In the genomic region with DNA sequence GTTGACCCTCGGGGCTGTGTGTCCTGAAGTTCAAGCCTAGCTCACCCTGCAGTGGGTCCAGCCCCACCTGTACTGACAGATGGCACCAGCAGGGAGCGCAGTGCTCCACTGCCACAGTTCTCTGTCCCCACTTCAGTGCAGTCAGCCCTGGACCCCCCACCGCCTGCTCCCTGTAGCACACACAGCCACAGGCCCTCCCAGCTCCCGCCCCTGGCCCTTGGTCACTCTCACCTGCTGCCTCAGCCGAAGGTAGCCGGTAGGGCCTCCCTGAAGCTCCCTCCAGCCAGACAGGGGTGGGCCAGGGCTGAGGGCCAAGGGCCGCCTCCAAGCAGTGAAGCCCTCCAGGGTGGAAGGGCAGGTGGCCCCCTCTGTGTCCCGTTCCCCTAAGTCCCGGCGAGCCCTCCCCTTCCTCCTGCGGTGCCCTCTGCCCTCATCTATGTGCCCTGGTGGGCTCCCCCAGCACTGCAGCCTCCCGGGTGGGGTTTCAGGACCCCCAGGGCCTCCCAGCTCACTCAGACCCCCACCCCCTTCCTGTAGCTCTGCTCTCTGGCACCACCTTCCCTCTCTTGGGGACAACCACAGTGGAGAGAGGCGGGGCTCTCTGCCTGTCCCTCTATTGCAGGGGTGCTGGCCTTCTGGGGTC, we compare ENCODE assay signal across 14 cellular contexts. TPM values are rescaled to one million over a fixed set of nuclear protein-coding genes. Genes with fewer than 3 reads are reported as not detected.
A peak's percentile ranks its signal among the peaks of the same experiment; 100 is the strongest.
DNase-seq lines count a peak whose midpoint lies in the region; ATAC-seq and TF ChIP-seq lines count a peak whose summit lies in the region.
"Had no signal": no experiment of that assay in that cellular context is flagged by ENCODE, and none has a peak within 500 bp of the region (broad histone marks: within the 10 kb centered on the region; RNA-seq: fewer than 3 reads in every experiment).

No MANE protein-coding gene starts in this region.

- no peaks in the 10 kb centered on the region for H3K9me3 Mint-ChIP-seq in endothelial cell (ENCODE audit: unreplicated experiment)

- no peaks in the 10 kb centered on the region for H3K36me3 ChIP-seq in MM.1S (replicated peaks; ENCODE audit: insufficient read depth, low read length)
- H3K36me3 ChIP-seq: SJSA1 had no signal

- TF ChIP-seq CTCF in GM10266 (IDR thresholded peaks at IDR 0.05; ENCODE audit: control insufficient read depth, insufficient read depth, low read depth, missing control alignments) (peak; percentile 20), MM.1S (IDR thresholded peaks at IDR 0.05; ENCODE audit: low read length) (peak; percentile 24; the same call in 1 of the 2 replicates), endothelial cell (IDR thresholded peaks at IDR 0.05; ENCODE audit: unreplicated experiment) (peak; percentile 52), retinal pigment epithelial cell (conservative IDR thresholded peaks at IDR 0.05; ENCODE audit: low read depth, low read length) (peak; percentile 21), GM20000 (IDR thresholded peaks at IDR 0.05; ENCODE audit: extremely low read depth, missing control alignments) (no peak)

- H3K27me3 ChIP-seq in MM.1S (replicated peaks; ENCODE audit: insufficient read depth, low read length) = no peaks in the 10 kb centered on the region
- H3K27me3 ChIP-seq: SJSA1 had no signal

- H3K4me3 ChIP-seq in MM.1S (ENCODE audit: low read length) (no peak overlapping the region), retinal pigment epithelial cell (ENCODE audit: low read length) (no peak overlapping the region)
- H3K4me3 ChIP-seq: SJSA1, skin epidermis had no signal

- no peaks in the 10 kb centered on the region for H3K9me2 ChIP-seq in MM.1S (replicated peaks; ENCODE audit: insufficient read depth, low read length)

- DNase-seq in GM10266 (ENCODE audit: extremely low spot score) (no peak), MM.1S (no peak), endothelial cell (ENCODE audit: low spot score) (peak; percentile 47), retinal pigment epithelial cell (ENCODE audit: low read depth) (no peak), GM20000 (ENCODE audit: low spot score) (no peak)
- DNase-seq: activated naive CD4-positive, alpha-beta T cell treated with anti-CD3 and anti-CD28 coated beads, Interleukin-2, amount 50 U/mL, for 16 hours; hypothalamus; NCI-H2081 treated with DMSO at 0.1 percent for 48 hours had no signal

- no peak overlapping the region for H3K27ac ChIP-seq in MM.1S (ENCODE audit: low read length)
- H3K27ac ChIP-seq: SJSA1, skin epidermis had no signal

- H4K20me1 ChIP-seq in MM.1S (ENCODE audit: insufficient read depth, low read length) = no peaks in the 10 kb centered on the region

- H3K79me2 ChIP-seq in MM.1S (ENCODE audit: low read length) = no peaks in the 10 kb centered on the region

- no peak overlapping the region for H3K27ac Mint-ChIP-seq in endothelial cell (ENCODE audit: unreplicated experiment)

- no peak overlapping the region for H2AFZ ChIP-seq in MM.1S (ENCODE audit: low read length)

- ATAC-seq in HG03159 (IDR thresholded peaks at IDR 0.05; ENCODE audit: unreplicated experiment) (no peak), GM21576 (IDR thresholded peaks at IDR 0.05; ENCODE audit: unreplicated experiment) (no peak)

- H3K9me3 ChIP-seq in MM.1S (replicated peaks; ENCODE audit: insufficient read depth, low read length) = no peaks in the 10 kb centered on the region
- H3K9me3 ChIP-seq: SJSA1 had no signal

- peaks cover 17% of the 10 kb centered on the region for H3K4me1 ChIP-seq in MM.1S (ENCODE audit: low read length)

- no peaks in the 10 kb centered on the region for H3K36me3 Mint-ChIP-seq in endothelial cell (ENCODE audit: low read depth, unreplicated experiment)

- H3K27me3 Mint-ChIP-seq in endothelial cell (ENCODE audit: unreplicated experiment) = peaks cover 8% of the 10 kb centered on the region

- H3F3A ChIP-seq in MM.1S (ENCODE audit: insufficient read depth, low read length) = peaks cover 16% of the 10 kb centered on the region

- no peaks in the 10 kb centered on the region for H3K4me1 Mint-ChIP-seq in endothelial cell (ENCODE audit: unreplicated experiment)

- no peak overlapping the region for H3K4me3 Mint-ChIP-seq in endothelial cell (ENCODE audit: unreplicated experiment)

- no peak overlapping the region for H3K4me2 ChIP-seq in MM.1S (ENCODE audit: low read depth, low read length)

- no peak overlapping the region for H3K9ac ChIP-seq in MM.1S (ENCODE audit: low read length)

RNA-seq across cellular contexts. Expression of gene ALPP, which starts 10.8 kb away (rescaled TPM):
- total RNA-seq in endothelial cell (ENCODE audit: unreplicated experiment) = not detected
- total RNA-seq: dermis microvascular lymphatic vessel endothelial cell, myocyte had no signal

RNA-seq across cellular contexts. Expression of gene ALPG, which starts 38.9 kb away (rescaled TPM):
- not detected for total RNA-seq in endothelial cell (ENCODE audit: unreplicated experiment)
- total RNA-seq: dermis microvascular lymphatic vessel endothelial cell, myocyte had no signal
